In genomic region chr6:162123797-162124196, GRCh38 we compare ENCODE assay signal across 12 cellular contexts.
DNase-seq lines count a peak whose midpoint lies in the region; ATAC-seq, FAIRE-seq and TF ChIP-seq lines count a peak whose summit lies in the region.
"Had no signal": no experiment of that assay in that cellular context is flagged by ENCODE, and none has a peak within 500 bp of the region (broad histone marks: within the 10 kb centered on the region; RNA-seq: fewer than 3 reads in every experiment).

No MANE protein-coding gene starts in this region.

- DNase-seq in AG10803 (ENCODE audit: low read depth) (no peak), HTR-8/SVneo (ENCODE audit: insufficient read length, low spot score) (peak; percentile 3), SW480 (ENCODE audit: low spot score) (peak; percentile 1), kidney epithelial cell (ENCODE audit: low read depth) (no peak), amygdala (lab: John Stamatoyannopoulos, UW) (no peak), H4 (ENCODE audit: low spot score) (no peak)
- DNase-seq: activated CD4-positive, alpha-beta T cell treated with anti-CD3 and anti-CD28 coated beads, Interleukin-2, amount 50 U/mL, for 1 hour; naive B cell had no signal

- ATAC-seq in GM21423 (IDR thresholded peaks at IDR 0.05; ENCODE audit: unreplicated experiment) (no peak), GM19035 (IDR thresholded peaks at IDR 0.05; ENCODE audit: unreplicated experiment) (no peak)

- H3K4me3 ChIP-seq in AG10803 (ENCODE audit: low read length): no peak overlapping the region
- no peak overlapping the region for H3K4me3 ChIP-seq in kidney epithelial cell (ENCODE audit: low read depth, low read length)
- H3K4me3 ChIP-seq: vagina had no signal

- no peaks in the 10 kb centered on the region for H3K36me3 ChIP-seq in kidney epithelial cell (ENCODE audit: control insufficient read depth, insufficient read depth, low read length)
- H3K36me3 ChIP-seq: vagina had no signal

- FAIRE-seq in HTR-8/SVneo (lab: Jason Lieb, UNC): no peak
- FAIRE-seq: D721Med had no signal

- TF ChIP-seq CTCF in AG10803 (conservative IDR thresholded peaks at IDR 0.05; ENCODE audit: low read length) (peak; percentile 28), kidney epithelial cell (IDR thresholded peaks at IDR 0.05; ENCODE audit: insufficient read depth, low read length, poor library complexity, severe bottlenecking) (peak; percentile 39)

- no peaks in the 10 kb centered on the region for H3K27me3 ChIP-seq in kidney epithelial cell (ENCODE audit: control insufficient read depth, insufficient read depth, low read length)
- H3K27me3 ChIP-seq: vagina had no signal

Comparison
In these comparisons a context has a peak if more than half of its experiments do, and no peak if none do; other contexts are left out.
1. DNase-seq: peak in HTR-8/SVneo (single experiment) and SW480 (single experiment); none in AG10803 (single experiment), kidney epithelial cell (single experiment), amygdala (0 of 56) and H4 (single experiment).